ENCODE assay signal across 10 cellular contexts in the genomic region with DNA sequence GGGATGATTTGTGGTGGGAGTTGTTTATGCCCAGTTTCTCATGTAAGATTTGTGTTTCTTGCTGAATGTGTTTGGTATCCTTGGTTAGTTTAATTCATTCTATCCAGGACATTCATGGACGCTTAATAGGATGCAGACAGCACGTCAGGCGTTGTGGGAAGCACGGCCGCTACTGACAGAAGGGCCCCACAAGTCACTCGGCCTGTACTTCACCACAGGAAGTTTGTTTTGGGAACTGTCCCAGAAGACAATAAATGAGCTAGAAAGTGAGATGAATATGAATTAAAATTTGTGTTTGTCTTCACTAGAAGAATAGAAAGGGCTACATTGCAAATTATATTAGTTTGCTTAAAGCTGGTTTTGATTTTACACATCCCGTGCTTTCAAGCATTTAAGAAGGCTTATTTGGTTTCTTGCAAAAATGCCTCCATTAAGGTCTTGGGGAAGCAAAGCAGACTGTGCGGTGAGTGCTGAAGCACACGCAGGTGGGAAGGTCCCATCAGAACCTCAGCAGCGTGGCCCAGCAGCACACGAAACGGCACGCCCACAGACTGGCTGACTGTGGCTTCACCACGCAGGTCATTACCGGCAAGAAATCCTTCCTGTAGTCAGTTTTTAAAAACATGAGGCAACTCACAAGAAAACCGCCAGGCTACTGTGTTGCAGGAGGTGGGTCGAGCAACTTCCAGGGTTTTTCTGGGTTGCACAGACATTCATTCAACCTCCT.
A peak's percentile ranks its signal among the peaks of the same experiment; 100 is the strongest.
DNase-seq lines count a peak whose midpoint lies in the region; ATAC-seq and TF ChIP-seq lines count a peak whose summit lies in the region.
"Had no signal": no experiment of that assay in that cellular context is flagged by ENCODE, and none has a peak within 500 bp of the region (broad histone marks: within the 10 kb centered on the region; RNA-seq: fewer than 3 reads in every experiment).

No MANE protein-coding gene starts in this region.

- peaks cover 11% of the 10 kb centered on the region for H3K4me1 Mint-ChIP-seq in activated naive CD8-positive, alpha-beta T cell treated with anti-CD3 and anti-CD28 coated beads, Interleukin-2, amount 50 U/mL, for 24 hours
- peaks cover 45% of the 10 kb centered on the region for H3K4me1 Mint-ChIP-seq in nephron

- no peaks in the 10 kb centered on the region for H3K27me3 Mint-ChIP-seq in activated naive CD8-positive, alpha-beta T cell treated with anti-CD3 and anti-CD28 coated beads, Interleukin-2, amount 50 U/mL, for 24 hours
- peaks cover 38% of the 10 kb centered on the region for H3K27me3 Mint-ChIP-seq in nephron (ENCODE audit: low read depth)

- TF ChIP-seq CTCF in nephron (IDR thresholded peaks at IDR 0.05; ENCODE audit: unreplicated experiment in 3 of 3) = no peak

- no peak overlapping the region for H3K4me3 Mint-ChIP-seq in activated naive CD8-positive, alpha-beta T cell treated with anti-CD3 and anti-CD28 coated beads, Interleukin-2, amount 50 U/mL, for 24 hours
- peak overlapping the region; percentile 3 to 37 (median 33) for H3K4me3 Mint-ChIP-seq in nephron

- peaks cover 4% of the 10 kb centered on the region for H3K9me3 ChIP-seq in KOPT-K1 (ENCODE audit: insufficient read depth, low read length, poor library complexity, severe bottlenecking)
- H3K9me3 ChIP-seq: SK-N-SH had no signal

- peak overlapping the region; percentile 92 for H3K27ac ChIP-seq in KOPT-K1 (ENCODE audit: low read depth, low read length, poor library complexity, severe bottlenecking)

- H3K36me3 ChIP-seq in KOPT-K1 (ENCODE audit: insufficient read depth, low read length) = peaks cover 24% of the 10 kb centered on the region

- H3K9me3 Mint-ChIP-seq in activated naive CD8-positive, alpha-beta T cell treated with anti-CD3 and anti-CD28 coated beads, Interleukin-2, amount 50 U/mL, for 24 hours = no peaks in the 10 kb centered on the region
- H3K9me3 Mint-ChIP-seq in nephron = no peaks in the 10 kb centered on the region

- ATAC-seq in activated naive CD8-positive, alpha-beta T cell treated with anti-CD3 and anti-CD28 coated beads, Interleukin-2, amount 50 U/mL, for 24 hours = peak; percentile 31
- no peak for ATAC-seq in HG02885 (IDR thresholded peaks at IDR 0.05; ENCODE audit: poor library complexity, unreplicated experiment)
- no peak for ATAC-seq in HG02938 (IDR thresholded peaks at IDR 0.05; ENCODE audit: unreplicated experiment)
- ATAC-seq: HepG2 had no signal

- peak; percentile 32 for DNase-seq in NOMO-1 (lab: John Stamatoyannopoulos, UW; ENCODE audit: unreplicated experiment in 2 of 2)
- DNase-seq in NOMO-1 treated with dmso at 0.1 percent for 144 hours (lab: John Stamatoyannopoulos, UW; ENCODE audit: unreplicated experiment) = no peak
- no peak for DNase-seq in activated naive CD8-positive, alpha-beta T cell treated with anti-CD3 and anti-CD28 coated beads, Interleukin-2, amount 50 U/mL, for 24 hours
- DNase-seq in NCI-H2171 treated with DMSO at 0.1 percent for 48 hours (lab: John Stamatoyannopoulos, UW) = no peak
- DNase-seq: SK-N-SH had no signal

- no peak overlapping the region for H3K27ac Mint-ChIP-seq in activated naive CD8-positive, alpha-beta T cell treated with anti-CD3 and anti-CD28 coated beads, Interleukin-2, amount 50 U/mL, for 24 hours
- peak overlapping the region; percentile 54 to 75 (median 75) for H3K27ac Mint-ChIP-seq in nephron

- no peaks in the 10 kb centered on the region for H3K36me3 Mint-ChIP-seq in activated naive CD8-positive, alpha-beta T cell treated with anti-CD3 and anti-CD28 coated beads, Interleukin-2, amount 50 U/mL, for 24 hours (ENCODE audit: low read depth)
- no peaks in the 10 kb centered on the region for H3K36me3 Mint-ChIP-seq in nephron (ENCODE audit: low read depth)

Comparison
In these comparisons a context has a peak if more than half of its experiments do, and no peak if none do; other contexts are left out.
1. DNase-seq: peak in NOMO-1 (2 of 2); none in NOMO-1 treated with dmso at 0.1 percent for 144 hours (single experiment), activated naive CD8-positive, alpha-beta T cell treated with anti-CD3 and anti-CD28 coated beads, Interleukin-2, amount 50 U/mL, for 24 hours (single experiment) and NCI-H2171 treated with DMSO at 0.1 percent for 48 hours (single experiment).